8 cellular contexts compared by ENCODE assay signal in genomic region chr20:63434599-63435378, GRCh38.
DNase-seq lines count a peak whose midpoint lies in the region; ATAC-seq, FAIRE-seq and TF ChIP-seq lines count a peak whose summit lies in the region.

No MANE protein-coding gene starts in this region.

- H3K4me3 ChIP-seq in astrocyte of the spinal cord (ENCODE audit: low read depth, low read length): no peak overlapping the region

- DNase-seq in DMS79 treated with DMSO at 0.1 percent for 48 hours (lab: John Stamatoyannopoulos, UW) (peak; percentile 52), DMS79 (lab: John Stamatoyannopoulos, UW) (no peak), NCI-H1092 treated with DMSO at 0.1 percent for 48 hours (lab: John Stamatoyannopoulos, UW) (peak; percentile 59), astrocyte of the spinal cord (ENCODE audit: low read depth, low spot score) (peak; percentile 13), iPS DF 4.7 (ENCODE audit: extremely low read depth, low spot score) (peak; percentile 90)
- DNase-seq in stimulated activated CD4-positive, alpha-beta T cell treated with anti-CD3 and anti-CD28 coated beads, Interleukin-15, amount 100 ng/mL, for 24 hours: peak; percentile 85

- in situ Hi-C loops in astrocyte of the spinal cord (cut with HindIII; ENCODE audit: low sequenced_read_pairs): no loop called here

- peak; percentile 57 for TF ChIP-seq CTCF in astrocyte of the spinal cord (IDR thresholded peaks at IDR 0.05; ENCODE audit: low read depth, low read length)

- peak; percentile 65 for FAIRE-seq in TTC549 (lab: Jason Lieb, UNC)

- no peak for ATAC-seq in HG02870 (IDR thresholded peaks at IDR 0.05; ENCODE audit: unreplicated experiment)
